In genomic region chr1:89104147-89104546, GRCh38 we compare ENCODE assay signal across 26 cellular contexts. TPM values are rescaled to one million over a fixed set of nuclear protein-coding genes. Genes with fewer than 3 reads are reported as not detected.
A peak's percentile ranks its signal among the peaks of the same experiment; 100 is the strongest.
DNase-seq lines count a peak whose midpoint lies in the region; ATAC-seq, FAIRE-seq and TF ChIP-seq lines count a peak whose summit lies in the region.
"Had no signal": no experiment of that assay in that cellular context is flagged by ENCODE, and none has a peak within 500 bp of the region (broad histone marks: within the 10 kb centered on the region; RNA-seq: fewer than 3 reads in every experiment).

No MANE protein-coding gene starts in this region.

- CTCF ChIA-PET in activated naive CD4-positive, alpha-beta T cell treated with anti-CD3 and anti-CD28 coated beads for 36 hours (lab: Charles Lee), result interaction anchor here (0.6 to 1.5 kb wide), 4 partner anchors 17 to 254 kb away, joined by 3 to 6 read pairs (median 5); no protein-coding TSS in a partner anchor

- intact Hi-C loops in activated naive CD4-positive, alpha-beta T cell treated with anti-CD3 and anti-CD28 coated beads for 36 hours (cut with micrococcal nuclease), result loop anchor here (1.0 to 2.0 kb wide), 4 partner anchors 22 to 170 kb away; partner anchors contain the start of gene GBP2
- intact Hi-C loops in left ventricle myocardium superior (cut with micrococcal nuclease), result no loop called here

- no peaks in the 10 kb centered on the region for H3K27me3 Mint-ChIP-seq in activated naive CD4-positive, alpha-beta T cell treated with anti-CD3 and anti-CD28 coated beads for 36 hours (ENCODE audit: low read depth)
- H3K27me3 Mint-ChIP-seq in HFFc6 (ENCODE audit: insufficient read depth), result no peaks in the 10 kb centered on the region

- H3K36me3 Mint-ChIP-seq in activated naive CD4-positive, alpha-beta T cell treated with anti-CD3 and anti-CD28 coated beads for 36 hours (ENCODE audit: low read depth), result peaks cover 55% of the 10 kb centered on the region
- no peaks in the 10 kb centered on the region for H3K36me3 Mint-ChIP-seq in HFFc6 (ENCODE audit: low read depth)
- H3K36me3 Mint-ChIP-seq: mesothelial cell of epicardium had no signal

- peak overlapping the region; percentile 88 for H3K27ac Mint-ChIP-seq in activated naive CD4-positive, alpha-beta T cell treated with anti-CD3 and anti-CD28 coated beads for 36 hours
- no peak overlapping the region for H3K27ac Mint-ChIP-seq in HFFc6
- H3K27ac Mint-ChIP-seq: mesothelial cell of epicardium, nephron had no signal

- no peak overlapping the region for H3K4me3 ChIP-seq in choroid plexus epithelial cell (ENCODE audit: low read depth, low read length)
- H3K4me3 ChIP-seq: HAP-1, heart left ventricle, left lung, Peyer's patch, SJCRH30, smooth muscle cell had no signal

- DNase-seq in activated naive CD4-positive, alpha-beta T cell treated with anti-CD3 and anti-CD28 coated beads for 36 hours, result no peak
- no peak for DNase-seq in activated naive CD4-positive, alpha-beta T cell treated with Interleukin-2 at 50 U/mL for 16 hours
- DNase-seq in choroid plexus epithelial cell (ENCODE audit: low read depth) (peak; percentile 1), urothelium cell line (ENCODE audit: low spot score) (no peak), left ventricle myocardium superior (no peak), HFFc6 (no peak)
- DNase-seq: activated CD4-positive, alpha-beta T cell treated with anti-CD3 and anti-CD28 coated beads for 4 hours; activated gamma-delta T cell treated with Interleukin-2 at 50 U/mL for 16 hours; C1 segment of cervical spinal cord; cerebellar nuclear complex; NCI-H187; NCI-H526 treated with DMSO at 0.1 percent for 48 hours; Peyer's patch; retina; SJCRH30; stimulated activated CD4-positive, alpha-beta T cell treated with anti-CD3 and anti-CD28 coated beads, Interleukin-2, amount 100 ng/mL, for 24 hours; substantia nigra; T-helper 1 cell had no signal

- H3K9me3 Mint-ChIP-seq in activated naive CD4-positive, alpha-beta T cell treated with anti-CD3 and anti-CD28 coated beads for 36 hours, result no peaks in the 10 kb centered on the region
- H3K9me3 Mint-ChIP-seq in HFFc6, result no peaks in the 10 kb centered on the region

- peak; percentile 9 for FAIRE-seq in urothelium cell line (lab: Jason Lieb, UNC)
- FAIRE-seq: HepG2 had no signal

- ATAC-seq in SK-N-SH treated with all-trans-retinoic acid at 6 μM for 48 hours, result peak; percentile 42; the same call in 2 of the 3 replicates
- ATAC-seq in left ventricle myocardium superior, result no peak
- ATAC-seq: heart left ventricle, HepG2, left lung had no signal

- TF ChIP-seq CTCF in choroid plexus epithelial cell (conservative IDR thresholded peaks at IDR 0.05; ENCODE audit: low read depth, low read length) (no peak), HFFc6 (IDR thresholded peaks at IDR 0.05) (no peak)

- H3K4me1 Mint-ChIP-seq in activated naive CD4-positive, alpha-beta T cell treated with anti-CD3 and anti-CD28 coated beads for 36 hours (ENCODE audit: low read depth), result peaks cover 41% of the 10 kb centered on the region
- H3K4me1 Mint-ChIP-seq in HFFc6 (ENCODE audit: low read depth), result no peaks in the 10 kb centered on the region
- H3K4me1 Mint-ChIP-seq: mesothelial cell of epicardium, nephron had no signal

- H3K4me3 Mint-ChIP-seq in activated naive CD4-positive, alpha-beta T cell treated with anti-CD3 and anti-CD28 coated beads for 36 hours, result no peak overlapping the region
- no peak overlapping the region for H3K4me3 Mint-ChIP-seq in HFFc6
- H3K4me3 Mint-ChIP-seq: mesothelial cell of epicardium, nephron had no signal

TF ChIP-seq in SK-N-SH treated with all-trans-retinoic acid at 6 μM for 48 hours, 23 proteins besides CTCF, POLR2A, EP300 and RAD21:
- TF ChIP-seq ISL1 (CRISPR knock-in tag; IDR thresholded peaks at IDR 0.05) (peak; percentile 36), SNAI2 (CRISPR knock-in tag; IDR thresholded peaks at IDR 0.05) (no peak), ZNF565 (CRISPR knock-in tag; conservative IDR thresholded peaks at IDR 0.05; ENCODE audit: low read depth) (no peak), ZC3H10 (CRISPR knock-in tag; IDR thresholded peaks at IDR 0.05) (no peak), TSHZ2 (CRISPR knock-in tag; IDR thresholded peaks at IDR 0.05) (no peak), ZNF70 (CRISPR knock-in tag; IDR thresholded peaks at IDR 0.05) (no peak)

RNA-seq across cellular contexts. Expression of gene GBP2, which starts 21.8 kb away (rescaled TPM):
- total RNA-seq in activated naive CD4-positive, alpha-beta T cell treated with anti-CD3 and anti-CD28 coated beads for 36 hours, result 100 to 1,000 TPM; 338 to 351 TPM
- 12.2 TPM for total RNA-seq in left ventricle myocardium superior
- under 1 TPM; 0.40 to 0.85 (median 0.52) TPM for total RNA-seq in HFFc6 (2021; fragmentation: NEBNext Ultra II Directional; extraction: Animal tissue kit (Norgen Biotek cat#: 25700))

RNA-seq across cellular contexts. Expression of gene GBP1, which starts 39.1 kb away (rescaled TPM):
- total RNA-seq in activated naive CD4-positive, alpha-beta T cell treated with anti-CD3 and anti-CD28 coated beads for 36 hours, result 10 to 100 TPM; 48.2 to 52.8 TPM
- total RNA-seq in left ventricle myocardium superior, result 6.1 TPM
- total RNA-seq in HFFc6 (2021; fragmentation: NEBNext Ultra II Directional; extraction: Animal tissue kit (Norgen Biotek cat#: 25700)), result 10 to 100 TPM; 26.7 to 32.7 (median 29.9) TPM

Comparison
In these comparisons a context has a peak if more than half of its experiments do, and no peak if none do; other contexts are left out.
1. RNA of gene GBP2, which starts 21.8 kb away (total RNA-seq): 338 to 351 TPM in activated naive CD4-positive, alpha-beta T cell treated with anti-CD3 and anti-CD28 coated beads for 36 hours; 12.2 TPM in left ventricle myocardium superior (single experiment) and 0.40 to 0.85 TPM in HFFc6; every median in the first group is over 10 times any median in the second.